ENCODE assay signal across 19 cellular contexts in genomic region chr4:98624642-98625041, GRCh38. TPM values are rescaled to one million over a fixed set of nuclear protein-coding genes. Genes with fewer than 3 reads are reported as not detected.
DNase-seq lines count a peak whose midpoint lies in the region; ATAC-seq and TF ChIP-seq lines count a peak whose summit lies in the region.
"Had no signal": no experiment of that assay in that cellular context is flagged by ENCODE, and none has a peak within 500 bp of the region (broad histone marks: within the 10 kb centered on the region; RNA-seq: fewer than 3 reads in every experiment).

No MANE protein-coding gene starts in this region.

- H3K4me1 Mint-ChIP-seq in activated CD4-positive, alpha-beta T cell treated with anti-CD3 and anti-CD28 coated beads for 36 hours = peaks cover 57% of the 10 kb centered on the region

- H3K4me3 ChIP-seq in dorsolateral prefrontal cortex (no peak overlapping the region), smooth muscle cell (no peak overlapping the region)
- H3K4me3 ChIP-seq: BLaER1 treated with 17β-estradiol and CSF1 and Interleukin-3, amounts not matched to agents 10 nM and 100 nM; HAP-1; K562; MG63 had no signal

- POLR2A ChIA-PET in activated CD4-positive, alpha-beta T cell treated with anti-CD3 and anti-CD28 coated beads for 36 hours (lab: Charles Lee) = interaction anchor here (0.7 kb wide), 1 partner anchor 160 kb away, joined by 3 read pairs; no protein-coding TSS in a partner anchor

- H3K36me3 Mint-ChIP-seq in activated CD4-positive, alpha-beta T cell treated with anti-CD3 and anti-CD28 coated beads for 36 hours (ENCODE audit: low read depth) = peaks cover 3% of the 10 kb centered on the region

- WGBS in smooth muscle cell (ENCODE audit: low lambda C conversion rate) = 91% methylated on average over 4 of the region's 4 CpGs

- H3K27me3 Mint-ChIP-seq in activated CD4-positive, alpha-beta T cell treated with anti-CD3 and anti-CD28 coated beads for 36 hours = no peaks in the 10 kb centered on the region

- CTCF ChIA-PET in activated CD4-positive, alpha-beta T cell treated with anti-CD3 and anti-CD28 coated beads for 36 hours (lab: Charles Lee) = interaction anchor here (0.7 to 1.4 kb wide), 2 partner anchors 70 to 157 kb away, joined by 3 to 4 read pairs; no protein-coding TSS in a partner anchor

- peak overlapping the region; percentile 31 for H3K27ac ChIP-seq in KOPT-K1 (ENCODE audit: low read depth, low read length, poor library complexity, severe bottlenecking)
- peak overlapping the region in 49 of 59 donors; percentile 2 to 93 (median 78) for H3K27ac ChIP-seq in dorsolateral prefrontal cortex
- peak overlapping the region; percentile 54 for H3K27ac ChIP-seq in smooth muscle cell (ENCODE audit: low read depth)
- H3K27ac ChIP-seq: BLaER1 treated with 17β-estradiol and CSF1 and Interleukin-3, amounts not matched to agents 10 nM and 100 nM had no signal

- peaks cover 46% of the 10 kb centered on the region for H3K4me1 ChIP-seq in smooth muscle cell (ENCODE audit: low read depth)
- H3K4me1 ChIP-seq: BLaER1 treated with 17β-estradiol and CSF1 and Interleukin-3, amounts not matched to agents 10 nM and 100 nM had no signal

- H3K9ac ChIP-seq in smooth muscle cell (ENCODE audit: low read depth) = no peak overlapping the region
- H3K9ac ChIP-seq: BLaER1 treated with 17β-estradiol and CSF1 and Interleukin-3, amounts not matched to agents 10 nM and 100 nM had no signal

- H3K27me3 ChIP-seq in dorsolateral prefrontal cortex = no peaks in the 10 kb centered on the region
- H3K27me3 ChIP-seq in smooth muscle cell (ENCODE audit: low read depth) = no peaks in the 10 kb centered on the region
- H3K27me3 ChIP-seq: BLaER1 treated with 17β-estradiol and CSF1 and Interleukin-3, amounts not matched to agents 10 nM and 100 nM; MG63 had no signal

- peak overlapping the region; percentile 35 for H3K27ac Mint-ChIP-seq in activated CD4-positive, alpha-beta T cell treated with anti-CD3 and anti-CD28 coated beads for 36 hours

- no peak overlapping the region for H3K4me3 Mint-ChIP-seq in activated CD4-positive, alpha-beta T cell treated with anti-CD3 and anti-CD28 coated beads for 36 hours

- no peaks in the 10 kb centered on the region for H3K36me3 ChIP-seq in KOPT-K1 (ENCODE audit: insufficient read depth, low read length)
- H3K36me3 ChIP-seq in smooth muscle cell (ENCODE audit: low read depth) = no peaks in the 10 kb centered on the region
- H3K36me3 ChIP-seq: BLaER1 treated with 17β-estradiol and CSF1 and Interleukin-3, amounts not matched to agents 10 nM and 100 nM; HAP-1; MG63 had no signal

- H3K9me3 ChIP-seq in KOPT-K1 (ENCODE audit: insufficient read depth, low read length, poor library complexity, severe bottlenecking) (no peaks in the 10 kb centered on the region), smooth muscle cell (replicated peaks; ENCODE audit: low read depth) (no peaks in the 10 kb centered on the region)
- H3K9me3 ChIP-seq: BLaER1 treated with 17β-estradiol and CSF1 and Interleukin-3, amounts not matched to agents 10 nM and 100 nM had no signal

- H3F3A ChIP-seq in smooth muscle cell (ENCODE audit: low read depth) = peaks cover 16% of the 10 kb centered on the region

- intact Hi-C loops in activated CD4-positive, alpha-beta T cell treated with anti-CD3 and anti-CD28 coated beads for 36 hours (cut with DNase I, micrococcal nuclease) = loop anchor here in 1 of 2 experiments (2.0 kb wide), 1 partner anchor 16 kb away; no protein-coding TSS in a partner anchor
- intact Hi-C loops in dorsolateral prefrontal cortex (cut with DNase I) = loop anchor here in 1 of 2 donors (5.0 kb wide), 1 partner anchor 57 kb away; no protein-coding TSS in a partner anchor

- H3K4me2 ChIP-seq in smooth muscle cell = no peak overlapping the region
- H3K4me2 ChIP-seq: BLaER1 treated with 17β-estradiol and CSF1 and Interleukin-3, amounts not matched to agents 10 nM and 100 nM had no signal

- peaks cover 100% of the 10 kb centered on the region for H3K79me2 ChIP-seq in smooth muscle cell (ENCODE audit: low read depth)

- no peak overlapping the region for H2AFZ ChIP-seq in smooth muscle cell (ENCODE audit: low read depth)

- H4K20me1 ChIP-seq in smooth muscle cell (ENCODE audit: low read depth) = no peaks in the 10 kb centered on the region
- H4K20me1 ChIP-seq: BLaER1 treated with 17β-estradiol and CSF1 and Interleukin-3, amounts not matched to agents 10 nM and 100 nM had no signal

- DNase-seq in activated CD4-positive, alpha-beta T cell treated with anti-CD3 and anti-CD28 coated beads for 36 hours = no peak
- DNase-seq in activated CD4-positive, alpha-beta T cell treated with anti-CD3 and anti-CD28 coated beads for 48 hours = no peak
- DNase-seq in dorsolateral prefrontal cortex = no peak
- DNase-seq in smooth muscle cell (lab: John Stamatoyannopoulos, UW; ENCODE audit: unreplicated experiment) = no peak
- DNase-seq in HT-29 (ENCODE audit: low spot score) = no peak
- DNase-seq: 8988T; COR-L47; MG63; NCI-H1105; NCI-H187; NCI-H69; NK-92 treated with Interleukin-12 subunit alpha and Interleukin-12 subunit beta, amount 100 ng/mL, for 24 hours; OCI-M1 had no signal

- no peak for TF ChIP-seq CTCF in dorsolateral prefrontal cortex (IDR thresholded peaks at IDR 0.05 in 54 of 56, conservative IDR thresholded peaks at IDR 0.05 in 2 of 56; ENCODE audit: low read depth in 1 of 56, partially characterized antibody in 56 of 56)
- TF ChIP-seq CTCF in smooth muscle cell (IDR thresholded peaks at IDR 0.05; ENCODE audit: borderline replicate concordance, insufficient read depth, poor library complexity, severe bottlenecking) = no peak

- no peak for ATAC-seq in activated CD4-positive, alpha-beta T cell treated with anti-CD3 and anti-CD28 coated beads for 36 hours
- ATAC-seq in GM21528 (IDR thresholded peaks at IDR 0.05; ENCODE audit: low FRiP score, unreplicated experiment) (no peak), GM18861 (IDR thresholded peaks at IDR 0.05; ENCODE audit: unreplicated experiment) (no peak)
- ATAC-seq: K562 had no signal

- H3K9me3 Mint-ChIP-seq in activated CD4-positive, alpha-beta T cell treated with anti-CD3 and anti-CD28 coated beads for 36 hours (ENCODE audit: low read depth) = no peaks in the 10 kb centered on the region

RNA-seq across cellular contexts. Expression of gene TSPAN5, which starts 33.8 kb away (rescaled TPM):
- 10 to 100 TPM; 18.4 to 23.6 TPM for total RNA-seq in activated CD4-positive, alpha-beta T cell treated with anti-CD3 and anti-CD28 coated beads for 36 hours
- total RNA-seq in dorsolateral prefrontal cortex (100 to 1,000 TPM in 86 of 120 experiments, 10 to 100 TPM in 34; 56.5 to 140 (median 109) TPM), smooth muscle cell (28.3 and 36.9 TPM in 2 replicates)
- 33.7 and 35.8 TPM in 2 replicates for polyA plus RNA-seq in smooth muscle cell
- 5.6 and 6.2 TPM in 2 replicates for total RNA-seq in HT-29 (2014; rRNA removed; shearing (Covaris generic))
